In genomic region chr17:50199651-50200446, GRCh38 we compare ENCODE assay signal across 8 cellular contexts. TPM values are rescaled to one million over a fixed set of nuclear protein-coding genes. Genes with fewer than 3 reads are reported as not detected.
DNase-seq lines count a peak whose midpoint lies in the region; ATAC-seq, FAIRE-seq and TF ChIP-seq lines count a peak whose summit lies in the region.

No MANE protein-coding gene starts in this region.

- H3K9me2 ChIP-seq in GM23338 (ENCODE audit: insufficient read depth): no peaks in the 10 kb centered on the region

- CTCF ChIA-PET in CD4-positive, alpha-beta memory T cell (lab: Charles Lee; ENCODE audit: partially characterized antibody): interaction anchor here (0.6 to 5.6 kb wide), 31 partner anchors 9 to 1873 kb away, joined by 3 to 107 read pairs (median 3); partner anchors contain the start of genes LRRC59, PDK2 and TMEM92

- H3K9me3 ChIP-seq in CD4-positive, alpha-beta memory T cell (ENCODE audit: control insufficient read depth in 1 of 2, low read length in 2 of 2): no peaks in the 10 kb centered on the region
- no peaks in the 10 kb centered on the region for H3K9me3 ChIP-seq in kidney (ENCODE audit: control insufficient read depth in 1 of 2, low read length in 2 of 2)

- peak overlapping the region; percentile 6 for H3K27ac ChIP-seq in CD4-positive, alpha-beta memory T cell (ENCODE audit: low read depth, low read length)
- H3K27ac ChIP-seq in GM23338 (ENCODE audit: low read depth) (peak overlapping the region; percentile 91; the same call in 1 of the 2 replicates), kidney (ENCODE audit: low read depth in 2 of 2, low read length in 2 of 2) (peak overlapping the region; percentile 32 to 75)

- peaks cover 7 to 39% (median 18%) of the 10 kb centered on the region in 4 donors for H3K4me1 Mint-ChIP-seq in CD4-positive, alpha-beta memory T cell
- peaks cover 19% of the 10 kb centered on the region for H3K4me1 Mint-ChIP-seq in GM23338

- H3K27ac Mint-ChIP-seq in CD4-positive, alpha-beta memory T cell: peak overlapping the region; percentile 80 to 95 (median 91)
- peak overlapping the region; percentile 84 for H3K27ac Mint-ChIP-seq in GM23338

- peak overlapping the region; percentile 55 to 65 for H3K9ac ChIP-seq in kidney (ENCODE audit: low read length in 2 of 2)

- peak overlapping the region; percentile 83 for H3K4me2 ChIP-seq in GM23338

- peak; percentile 68 to 96 (median 81) for DNase-seq in CD4-positive, alpha-beta memory T cell
- DNase-seq in GM23338 (ENCODE audit: low spot score) (peak; percentile 95), NCI-H2029 (lab: John Stamatoyannopoulos, UW) (peak; percentile 55), bronchial epithelial cell (ENCODE audit: low read depth) (peak; percentile 90), kidney (peak; percentile 97), NCI-H1092 treated with DMSO at 0.1 percent for 48 hours (lab: John Stamatoyannopoulos, UW) (no peak)
- DNase-seq in stimulated activated CD4-positive, alpha-beta T cell treated with anti-CD3 and anti-CD28 coated beads, Interleukin-15, amount 100 ng/mL, for 1 hour (ENCODE audit: low read depth in 1 of 2, low spot score in 1 of 2): peak; percentile 22 to 40

- 0 out of 2 replicates have a peak, but pooled peaks cover 2% of the 10 kb centered on the region for H3F3A ChIP-seq in GM23338 (replicated peaks; ENCODE audit: low read depth)

- no peaks in the 10 kb centered on the region for H3K79me2 ChIP-seq in GM23338 (replicated peaks; ENCODE audit: insufficient read depth)

- peak; percentile 78 for ATAC-seq in GM23338

- H3K27me3 Mint-ChIP-seq in CD4-positive, alpha-beta memory T cell: peaks cover 25 to 52% of the 10 kb centered on the region in 2 donors
- peaks cover 34% of the 10 kb centered on the region for H3K27me3 Mint-ChIP-seq in GM23338 (ENCODE audit: insufficient read depth, low read depth, poor library complexity)

- peak overlapping the region; percentile 50 to 84 (median 75) for H3K4me3 Mint-ChIP-seq in CD4-positive, alpha-beta memory T cell
- H3K4me3 Mint-ChIP-seq in GM23338: peak overlapping the region; percentile 87

- peak overlapping the region in 1 of 2 donors; percentile 50 for H3K4me3 ChIP-seq in CD4-positive, alpha-beta memory T cell (ENCODE audit: low read length in 2 of 2)
- peak overlapping the region; percentile 63 for H3K4me3 ChIP-seq in GM23338
- H3K4me3 ChIP-seq in WI38 (ENCODE audit: low read depth, low read length): peak overlapping the region; percentile 100
- H3K4me3 ChIP-seq in bronchial epithelial cell (ENCODE audit: low read depth, low read length): peak overlapping the region; percentile 50
- H3K4me3 ChIP-seq in kidney (ENCODE audit: low read length in 2 of 2): peak overlapping the region; percentile 63 to 67

- H3K9me3 Mint-ChIP-seq in CD4-positive, alpha-beta memory T cell: no peaks in the 10 kb centered on the region
- H3K9me3 Mint-ChIP-seq in GM23338: no peaks in the 10 kb centered on the region

- no peak for FAIRE-seq in bronchial epithelial cell (lab: Jason Lieb, UNC)
- no peak for FAIRE-seq in kidney (lab: Jason Lieb, UNC)

- TF ChIP-seq CTCF in GM23338 (conservative IDR thresholded peaks at IDR 0.05; ENCODE audit: low read depth in 2 of 2) (no peak), WI38 (IDR thresholded peaks at IDR 0.05; ENCODE audit: low read depth, low read length) (no peak), bronchial epithelial cell (IDR thresholded peaks at IDR 0.05; ENCODE audit: insufficient read depth, low read length, severe bottlenecking) (no peak), kidney (IDR thresholded peaks at IDR 0.05; ENCODE audit: borderline replicate concordance, extremely low read depth, insufficient read depth) (no peak)

- POLR2A ChIA-PET in CD4-positive, alpha-beta memory T cell (lab: Charles Lee; ENCODE audit: partially characterized antibody): no interaction called here

- H3K27me3 ChIP-seq in CD4-positive, alpha-beta memory T cell (ENCODE audit: insufficient read depth, low read length): peaks cover 17% of the 10 kb centered on the region
- H3K27me3 ChIP-seq in GM23338 (ENCODE audit: insufficient read depth): peaks cover 22% of the 10 kb centered on the region
- peaks cover 3% of the 10 kb centered on the region for H3K27me3 ChIP-seq in bronchial epithelial cell (ENCODE audit: control insufficient read depth, insufficient read depth, low read length)

- no peaks in the 10 kb centered on the region for H3K36me3 Mint-ChIP-seq in CD4-positive, alpha-beta memory T cell
- H3K36me3 Mint-ChIP-seq in GM23338 (ENCODE audit: low read depth): peaks cover 14% of the 10 kb centered on the region; the same call in 2 of the 3 replicates

- intact Hi-C loops in CD4-positive, alpha-beta memory T cell (cut with micrococcal nuclease): loop anchor here (1.0 to 2.0 kb wide), 3 partner anchors 59 to 97 kb away; no protein-coding TSS in a partner anchor
- intact Hi-C loops in kidney (cut with DNase I): no loop called here

- peak overlapping the region; percentile 90 for H2AFZ ChIP-seq in GM23338

- peaks cover 16% of the 10 kb centered on the region for H3K4me1 ChIP-seq in CD4-positive, alpha-beta memory T cell (ENCODE audit: insufficient read depth, low read length)
- H3K4me1 ChIP-seq in GM23338 (ENCODE audit: insufficient read depth) (peaks cover 9% of the 10 kb centered on the region; the same call in 1 of the 2 replicates), kidney (ENCODE audit: control insufficient read depth in 1 of 2, insufficient read depth in 1 of 2, low read depth in 1 of 2, low read length in 2 of 2) (peaks cover 5 to 6% of the 10 kb centered on the region in 2 donors)

- H4K20me1 ChIP-seq in GM23338 (replicated peaks; ENCODE audit: insufficient read depth): no peaks in the 10 kb centered on the region

- no peaks in the 10 kb centered on the region for H3K36me3 ChIP-seq in CD4-positive, alpha-beta memory T cell (ENCODE audit: insufficient read depth, low read length)
- no peaks in the 10 kb centered on the region for H3K36me3 ChIP-seq in GM23338 (ENCODE audit: insufficient read depth)
- peaks cover 17% of the 10 kb centered on the region for H3K36me3 ChIP-seq in bronchial epithelial cell (ENCODE audit: control insufficient read depth, insufficient read depth, low read length)
- H3K36me3 ChIP-seq in kidney (ENCODE audit: control insufficient read depth in 1 of 2, insufficient read depth in 2 of 2, low read length in 2 of 2): peaks cover 0 to 4% of the 10 kb centered on the region in 2 donors

TF ChIP-seq in GM23338, 12 proteins besides CTCF, POLR2A, EP300 and RAD21 (continues in another document):
- TF ChIP-seq, protein P1, sequence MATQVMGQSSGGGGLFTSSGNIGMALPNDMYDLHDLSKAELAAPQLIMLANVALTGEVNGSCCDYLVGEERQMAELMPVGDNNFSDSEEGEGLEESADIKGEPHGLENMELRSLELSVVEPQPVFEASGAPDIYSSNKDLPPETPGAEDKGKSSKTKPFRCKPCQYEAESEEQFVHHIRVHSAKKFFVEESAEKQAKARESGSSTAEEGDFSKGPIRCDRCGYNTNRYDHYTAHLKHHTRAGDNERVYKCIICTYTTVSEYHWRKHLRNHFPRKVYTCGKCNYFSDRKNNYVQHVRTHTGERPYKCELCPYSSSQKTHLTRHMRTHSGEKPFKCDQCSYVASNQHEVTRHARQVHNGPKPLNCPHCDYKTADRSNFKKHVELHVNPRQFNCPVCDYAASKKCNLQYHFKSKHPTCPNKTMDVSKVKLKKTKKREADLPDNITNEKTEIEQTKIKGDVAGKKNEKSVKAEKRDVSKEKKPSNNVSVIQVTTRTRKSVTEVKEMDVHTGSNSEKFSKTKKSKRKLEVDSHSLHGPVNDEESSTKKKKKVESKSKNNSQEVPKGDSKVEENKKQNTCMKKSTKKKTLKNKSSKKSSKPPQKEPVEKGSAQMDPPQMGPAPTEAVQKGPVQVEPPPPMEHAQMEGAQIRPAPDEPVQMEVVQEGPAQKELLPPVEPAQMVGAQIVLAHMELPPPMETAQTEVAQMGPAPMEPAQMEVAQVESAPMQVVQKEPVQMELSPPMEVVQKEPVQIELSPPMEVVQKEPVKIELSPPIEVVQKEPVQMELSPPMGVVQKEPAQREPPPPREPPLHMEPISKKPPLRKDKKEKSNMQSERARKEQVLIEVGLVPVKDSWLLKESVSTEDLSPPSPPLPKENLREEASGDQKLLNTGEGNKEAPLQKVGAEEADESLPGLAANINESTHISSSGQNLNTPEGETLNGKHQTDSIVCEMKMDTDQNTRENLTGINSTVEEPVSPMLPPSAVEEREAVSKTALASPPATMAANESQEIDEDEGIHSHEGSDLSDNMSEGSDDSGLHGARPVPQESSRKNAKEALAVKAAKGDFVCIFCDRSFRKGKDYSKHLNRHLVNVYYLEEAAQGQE (IDR thresholded peaks at IDR 0.05; ENCODE audit: unreplicated experiment): no peak
- no peak; the same call in 1 of the 2 replicates for TF ChIP-seq POLR2AphosphoS5 (IDR thresholded peaks at IDR 0.05; ENCODE audit: low read depth)
- TF ChIP-seq EZH2phosphoT487 (IDR thresholded peaks at IDR 0.05; ENCODE audit: unreplicated experiment): no peak

RNA-seq across cellular contexts. Expression of gene COL1A1, which starts 1.6 kb away (rescaled TPM):
- total RNA-seq in CD4-positive, alpha-beta memory T cell: 1 to 10 TPM; 1.0 to 1.6 TPM
- not detected for polyA plus RNA-seq in CD4-positive, alpha-beta memory T cell
- total RNA-seq in GM23338 (2014; rRNA removed; shearing (Covaris generic)): 27.9 and 34.3 TPM in 2 replicates
- polyA plus RNA-seq in GM23338 (2016; fragmentation: Nextera tagmentation; extraction: Ambion mirVana) (21.2 and 22.4 TPM in 2 replicates), kidney (ENCODE audit: insufficient read depth, low read depth, low replicate concordance) (9.2 TPM)
- total RNA-seq in bronchial epithelial cell (10.5 and 15.3 TPM in 2 replicates), kidney (142 TPM)

RNA-seq across cellular contexts. Expression of gene SGCA, which starts 34.0 kb away (rescaled TPM):
- total RNA-seq in CD4-positive, alpha-beta memory T cell: not detected
- not detected for polyA plus RNA-seq in CD4-positive, alpha-beta memory T cell
- total RNA-seq in GM23338 (2014; rRNA removed; shearing (Covaris generic)): not detected in 2 replicates
- 0.19 TPM in 1 of 2 replicates, not detected in the other for polyA plus RNA-seq in GM23338 (2016; fragmentation: Nextera tagmentation; extraction: Ambion mirVana)
- 0.13 TPM in 1 of 2 replicates, not detected in the other for total RNA-seq in bronchial epithelial cell
- 4.2 TPM for total RNA-seq in kidney
- 5.5 TPM for polyA plus RNA-seq in kidney (ENCODE audit: insufficient read depth, low read depth, low replicate concordance)

RNA-seq across cellular contexts. Expression of gene PPP1R9B, which starts 49.4 kb away (rescaled TPM):
- total RNA-seq in CD4-positive, alpha-beta memory T cell: 10 to 100 TPM; 97.5 to 99.7 TPM
- 1 to 10 TPM in 1 of 2 donors, under 1 TPM in 1; 0.48 to 2.2 TPM for polyA plus RNA-seq in CD4-positive, alpha-beta memory T cell
- total RNA-seq in GM23338 (2014; rRNA removed; shearing (Covaris generic)): 10.1 and 10.5 TPM in 2 replicates
- polyA plus RNA-seq in GM23338 (2016; fragmentation: Nextera tagmentation; extraction: Ambion mirVana): 1.9 and 2.1 TPM in 2 replicates
- 16.6 and 17.4 TPM in 2 replicates for total RNA-seq in bronchial epithelial cell
- total RNA-seq in kidney: 64.4 TPM
- 17.1 TPM for polyA plus RNA-seq in kidney (ENCODE audit: insufficient read depth, low read depth, low replicate concordance)

Comparison
In these comparisons a context has a peak if more than half of its experiments do, and no peak if none do; other contexts are left out.
1. H3K27ac ChIP-seq: peak in every context shown above with its lines; median percentile 91 in GM23338; 54 in kidney; 6 in CD4-positive, alpha-beta memory T cell.